Comparison of ENCODE assay signal across 23 cellular contexts in the genomic region with DNA sequence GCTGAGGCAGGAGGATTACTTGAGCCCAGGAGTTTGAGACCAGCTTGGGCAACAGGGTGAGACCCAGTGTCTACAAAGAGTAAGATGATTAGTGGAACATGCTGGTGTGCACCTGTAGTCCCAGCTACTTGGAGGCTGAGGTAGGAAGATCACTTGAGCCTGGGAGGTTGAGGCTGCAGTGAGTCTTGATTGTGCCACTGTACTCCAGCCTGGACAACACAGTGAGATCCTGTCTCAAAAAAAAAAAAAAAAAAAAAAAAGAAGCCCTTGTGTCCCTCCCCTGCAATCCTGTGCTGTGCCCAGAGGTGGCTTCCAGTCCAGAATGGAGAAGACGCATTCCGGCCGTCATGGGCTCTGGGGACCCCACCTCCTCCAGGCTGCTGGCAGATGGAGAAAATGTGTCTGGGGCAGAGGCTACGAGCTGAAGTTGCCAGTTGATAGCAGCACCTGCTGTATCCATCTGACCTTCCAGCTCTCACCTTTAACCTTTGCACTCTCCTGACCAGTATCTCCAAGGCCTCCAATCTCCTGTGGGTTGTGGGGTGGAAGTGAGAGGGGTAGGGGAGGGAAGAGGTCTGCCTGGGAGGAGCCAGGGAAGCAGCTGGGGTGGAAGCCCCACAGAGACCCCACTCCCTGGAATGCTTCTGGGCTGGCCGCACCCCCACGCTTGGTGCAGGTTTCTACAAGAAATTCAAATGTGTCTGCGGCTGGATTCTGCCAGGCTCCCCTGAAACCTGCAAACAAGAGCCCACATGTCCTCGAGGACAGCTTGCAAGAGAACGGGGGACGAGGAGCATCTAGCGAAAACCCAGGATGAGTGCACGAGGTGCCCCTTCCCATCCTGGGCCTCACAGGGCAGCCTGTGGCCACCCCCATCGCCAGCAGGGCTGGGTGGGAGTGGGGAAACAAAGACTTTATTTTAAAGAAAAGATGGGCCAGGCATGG.
"Had no signal": no experiment of that assay in that cellular context is flagged by ENCODE, and none has a peak within 500 bp of the region (broad histone marks: within the 10 kb centered on the region; RNA-seq: fewer than 3 reads in every experiment).

No MANE protein-coding gene starts in this region.

- H3K9me3 ChIP-seq: gastrocnemius medialis, testis had no signal

- H3K4me1 Mint-ChIP-seq: central memory CD8-positive, alpha-beta T cell had no signal

- H3K27me3 Mint-ChIP-seq: central memory CD8-positive, alpha-beta T cell had no signal

- H3K4me3 Mint-ChIP-seq: activated CD8-positive, alpha-beta T cell treated with anti-CD3 and anti-CD28 coated beads, Interleukin-2, amount 10 ng/mL, durations not matched to agents 7 days and 5 days; central memory CD8-positive, alpha-beta T cell; memory B cell; neural crest cell; T-helper 2 cell treated with Interferon-gamma antibody and Interleukin-4, amounts not matched to agents 5 μg/mL and 100 μg/mL, for 36 hours had no signal

- H3K27ac Mint-ChIP-seq: activated CD8-positive, alpha-beta T cell treated with anti-CD3 and anti-CD28 coated beads, Interleukin-2, amount 10 ng/mL, durations not matched to agents 7 days and 5 days; activated naive CD4-positive, alpha-beta T cell treated with anti-CD3 and anti-CD28 coated beads, Interleukin-2, amount 50 U/mL, for 72 hours; memory B cell; T-helper 2 cell treated with Interferon-gamma antibody and Interleukin-4, amounts not matched to agents 5 μg/mL and 100 μg/mL, for 36 hours had no signal

- H3K4me3 ChIP-seq: coronary artery, esophagus squamous epithelium, gastrocnemius medialis, mucosa of descending colon, spleen, testis, upper lobe of left lung had no signal

- FAIRE-seq: astrocyte had no signal

- H3K36me3 ChIP-seq: esophagus squamous epithelium, gastrocnemius medialis, spleen, upper lobe of left lung had no signal

- ATAC-seq: activated CD8-positive, alpha-beta T cell treated with anti-CD3 and anti-CD28 coated beads, Interleukin-2, amount 10 ng/mL, durations not matched to agents 7 days and 5 days; activated naive CD4-positive, alpha-beta T cell treated with anti-CD3 and anti-CD28 coated beads, Interleukin-2, amount 50 U/mL, for 72 hours; gastrocnemius medialis; mucosa of descending colon had no signal

- H3K27ac ChIP-seq: coronary artery, esophagus squamous epithelium, gastrocnemius medialis, spleen, testis, upper lobe of left lung, VCaP had no signal

- H3K27me3 ChIP-seq: esophagus squamous epithelium, gastrocnemius medialis, spleen, testis, upper lobe of left lung had no signal

- DNase-seq: activated CD4-positive, alpha-beta T cell treated with anti-CD3 and anti-CD28 coated beads for 1 hour; activated CD4-positive, alpha-beta T cell treated with anti-CD3 and anti-CD28 coated beads, Interleukin-2, amount 50 U/mL, for 1 hour; activated CD8-positive, alpha-beta T cell treated with anti-CD3 and anti-CD28 coated beads, Interleukin-2, amount 10 ng/mL, durations not matched to agents 7 days and 5 days; activated gamma-delta T cell treated with Interleukin-2 at 50 U/mL for 16 hours; activated T-cell treated with anti-CD3 and anti-CD28 coated beads, Interleukin-2, amount 50 U/mL, for 1 hour; esophagus squamous epithelium; gastrocnemius medialis; head of caudate nucleus; hypothalamus; spleen; stimulated activated CD4-positive, alpha-beta T cell treated with anti-CD3 and anti-CD28 coated beads, Interleukin-4, amount 100 ng/mL, for 1 hour; stimulated activated naive CD4-positive, alpha-beta T cell; testis; upper lobe of left lung had no signal
